Comparison of ENCODE assay signal across 1 cellular context in genomic region chr3:149128856-149129255, GRCh38.
TF ChIP-seq lines count a peak whose summit lies in the region.

No MANE protein-coding gene starts in this region.

TF ChIP-seq in HepG2, 621 proteins besides CTCF, POLR2A, EP300 and RAD21:
- TF ChIP-seq ZNF550 (CRISPR knock-in tag; IDR thresholded peaks at IDR 0.05; ENCODE audit: borderline replicate concordance) (no peak), ZNF777 (CRISPR knock-in tag; IDR thresholded peaks at IDR 0.05) (no peak), SIN3A (IDR thresholded peaks at IDR 0.05; ENCODE audit: borderline replicate concordance, low read depth, low read length) (peak; percentile 9; the same call in 1 of the 2 replicates), THAP11 (CRISPR knock-in tag; IDR thresholded peaks at IDR 0.05) (no peak), ZNF850 (CRISPR knock-in tag; conservative IDR thresholded peaks at IDR 0.05) (no peak), ZBTB8A (CRISPR knock-in tag; IDR thresholded peaks at IDR 0.05; ENCODE audit: borderline replicate concordance, low read depth) (no peak)
